ENCODE assay signal across 19 cellular contexts in the genomic region with DNA sequence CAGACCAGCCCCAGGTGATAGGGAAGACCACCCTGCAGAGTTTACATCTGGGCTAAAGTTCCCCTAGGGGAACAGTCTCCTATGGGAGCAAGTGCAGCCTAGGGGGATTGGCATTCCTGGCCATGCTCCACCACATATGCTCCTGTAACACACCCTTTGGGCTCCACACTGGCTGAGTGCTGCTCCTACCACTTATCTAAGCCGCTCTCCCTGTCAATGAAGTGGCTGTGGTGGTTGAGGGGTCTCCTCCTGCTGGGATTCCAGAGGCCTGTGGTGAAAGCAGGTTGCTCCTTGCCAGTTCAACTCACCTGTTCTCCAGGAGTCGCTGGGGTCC. TPM values are rescaled to one million over a fixed set of nuclear protein-coding genes. Genes with fewer than 3 reads are reported as not detected.
A peak's percentile ranks its signal among the peaks of the same experiment; 100 is the strongest.
DNase-seq lines count a peak whose midpoint lies in the region; ATAC-seq, FAIRE-seq and TF ChIP-seq lines count a peak whose summit lies in the region.
"Had no signal": no experiment of that assay in that cellular context is flagged by ENCODE, and none has a peak within 500 bp of the region (broad histone marks: within the 10 kb centered on the region; RNA-seq: fewer than 3 reads in every experiment).

No MANE protein-coding gene starts in this region.

- H3K4me2 ChIP-seq in PC-9 (0 out of 2 replicates have a peak overlapping the region, but pooled peaks have one; percentile 6), HepG2 (ENCODE audit: low read depth, low read length) (no peak overlapping the region)
- H3K4me2 ChIP-seq: BLaER1 treated with 17β-estradiol and CSF1 and Interleukin-3, amounts not matched to agents 10 nM and 100 nM had no signal

- H3K36me3 ChIP-seq in PC-9 (ENCODE audit: low read depth) (no peaks in the 10 kb centered on the region), HepG2 (replicated peaks in 1 of 2; ENCODE audit: control insufficient read depth in 1 of 2, insufficient read depth in 2 of 2, low read length in 2 of 2) (no peaks in the 10 kb centered on the region), adrenal gland (replicated peaks in 1 of 2) (no peaks in the 10 kb centered on the region)
- H3K36me3 ChIP-seq: BLaER1 treated with 17β-estradiol and CSF1 and Interleukin-3, amounts not matched to agents 10 nM and 100 nM; HAP-1 had no signal

- H3K9me3 ChIP-seq in PC-9 (ENCODE audit: insufficient read depth, low read depth) (peaks cover 7% of the 10 kb centered on the region; the same call in 1 of the 2 replicates), HepG2 (ENCODE audit: low read length) (no peaks in the 10 kb centered on the region), adrenal gland (replicated peaks in 1 of 3) (no peaks in the 10 kb centered on the region)
- H3K9me3 ChIP-seq: HAP-1 had no signal

- H3K9ac ChIP-seq in HepG2 (ENCODE audit: insufficient read depth, low read depth, low read length) = no peak overlapping the region
- H3K9ac ChIP-seq: BLaER1 treated with 17β-estradiol and CSF1 and Interleukin-3, amounts not matched to agents 10 nM and 100 nM had no signal

- peaks cover 8% of the 10 kb centered on the region; the same call in 1 of the 2 replicates for H3K4me1 ChIP-seq in PC-9 (replicated peaks; ENCODE audit: insufficient read depth)
- H3K4me1 ChIP-seq in HepG2 (ENCODE audit: insufficient read depth, low read length) = no peaks in the 10 kb centered on the region
- H3K4me1 ChIP-seq in adrenal gland (replicated peaks in 1 of 2) = no peaks in the 10 kb centered on the region
- H3K4me1 ChIP-seq: BLaER1 treated with 17β-estradiol and CSF1 and Interleukin-3, amounts not matched to agents 10 nM and 100 nM had no signal

- H4K20me1 ChIP-seq in PC-9 (ENCODE audit: insufficient read depth) = no peaks in the 10 kb centered on the region
- no peaks in the 10 kb centered on the region for H4K20me1 ChIP-seq in HepG2 (ENCODE audit: insufficient read depth, low read length)
- H4K20me1 ChIP-seq: BLaER1 treated with 17β-estradiol and CSF1 and Interleukin-3, amounts not matched to agents 10 nM and 100 nM had no signal

- DNase-seq in NCI-H345 (lab: John Stamatoyannopoulos, UW) (peak; percentile 2), NCI-H345 treated with DMSO at 0.1 percent for 48 hours (lab: John Stamatoyannopoulos, UW; ENCODE audit: unreplicated experiment) (no peak), PC-9 (no peak), HepG2 (ENCODE audit: low spot score) (no peak), adrenal gland (no peak), HUDEP-2 (lab: John Stamatoyannopoulos, UW; ENCODE audit: unreplicated experiment in 76 of 76) (no peak)
- no peak for DNase-seq in stimulated activated CD4-positive, alpha-beta T cell treated with anti-CD3 and anti-CD28 coated beads, Interleukin-15, amount 100 ng/mL, for 24 hours
- DNase-seq: ACHN; CD4-positive, alpha-beta T cell; DMS 273 treated with DMSO at 0.1 percent for 48 hours; DMS79 treated with DMSO at 0.1 percent for 48 hours; EL; GOT3 had no signal

- no peaks in the 10 kb centered on the region for H3K9me2 ChIP-seq in PC-9 (ENCODE audit: insufficient read depth)

- TF ChIP-seq POLR2A in HepG2 (IDR thresholded peaks at IDR 0.05; ENCODE audit: insufficient read depth in 1 of 2, low read depth in 2 of 2, low read length in 2 of 2) (no peak), adrenal gland (IDR thresholded peaks at IDR 0.05) (no peak)

- intact Hi-C loops in PC-9 (cut with micrococcal nuclease; ENCODE audit: unreplicated experiment) = no loop called here
- intact Hi-C loops in HepG2 (cut with micrococcal nuclease; ENCODE audit: unreplicated experiment) = no loop called here
- intact Hi-C loops in adrenal gland (cut with DNase I) = no loop called here

- no peak overlapping the region for H3K27ac ChIP-seq in PC-9
- no peak overlapping the region for H3K27ac ChIP-seq in HepG2 (ENCODE audit: extremely low read length, insufficient read depth, low read length)
- no peak overlapping the region for H3K27ac ChIP-seq in adrenal gland
- H3K27ac ChIP-seq: BLaER1 treated with 17β-estradiol and CSF1 and Interleukin-3, amounts not matched to agents 10 nM and 100 nM had no signal

- no peak for FAIRE-seq in HepG2 (lab: Jason Lieb, UNC)
- FAIRE-seq: G401.6, GM12891 had no signal

- H3K27me3 ChIP-seq in PC-9 (ENCODE audit: insufficient read depth, low read depth) (no peaks in the 10 kb centered on the region), HepG2 (ENCODE audit: control insufficient read depth in 1 of 2, insufficient read depth in 2 of 2, low read length in 2 of 2) (no peaks in the 10 kb centered on the region), adrenal gland (no peaks in the 10 kb centered on the region)
- H3K27me3 ChIP-seq: BLaER1 treated with 17β-estradiol and CSF1 and Interleukin-3, amounts not matched to agents 10 nM and 100 nM had no signal

- peaks cover 3% of the 10 kb centered on the region; the same call in 1 of the 2 replicates for H3F3A ChIP-seq in PC-9 (ENCODE audit: insufficient read depth, low read depth)

- no peak for TF ChIP-seq RAD21 in HepG2 (CRISPR knock-in tag; IDR thresholded peaks at IDR 0.05)

- ATAC-seq in HepG2 = peak; percentile 25; the same call in 1 of the 3 replicates

- H2AFZ ChIP-seq in PC-9 (0 out of 2 replicates have a peak overlapping the region, but pooled peaks have one; percentile 35), HepG2 (ENCODE audit: low read length) (no peak overlapping the region)

- in situ Hi-C loops in HepG2 (cut with HindIII; ENCODE audit: extremely low pct_ligation_motif_present, low pct_unique_long_range_greater_than_20kb) = no loop called here

- BruUV-seq in PC-9 (replicated peaks; lab: Mats Ljungman, UMichigan) = no TSS peak
- no TSS peak for BruUV-seq in HepG2 (replicated peaks; lab: Mats Ljungman, UMichigan)

- CTCF ChIA-PET in PC-9 (lab: Charles Lee) (no interaction called here), HepG2 (lab: Yijun Ruan, JAX; ENCODE audit: low intra/inter-chr PET ratio, low total read pairs) (no interaction called here)

- POLR2A ChIA-PET in PC-9 (lab: Charles Lee; ENCODE audit: unreplicated experiment) (no interaction called here), HepG2 (lab: Yijun Ruan, JAX) (no interaction called here)

- TF ChIP-seq CTCF in PC-9 (conservative IDR thresholded peaks at IDR 0.05) (no peak), HepG2 (CRISPR knock-in tag; IDR thresholded peaks at IDR 0.05) (no peak), adrenal gland (IDR thresholded peaks at IDR 0.05) (no peak)

- H3K4me3 ChIP-seq in PC-9 = no peak overlapping the region
- no peak overlapping the region for H3K4me3 ChIP-seq in HepG2 (replicated peaks in 1 of 3; ENCODE audit: insufficient read depth in 1 of 3, low read depth in 2 of 3, low read length in 3 of 3)
- no peak overlapping the region for H3K4me3 ChIP-seq in adrenal gland
- H3K4me3 ChIP-seq: BLaER1 treated with 17β-estradiol and CSF1 and Interleukin-3, amounts not matched to agents 10 nM and 100 nM; HAP-1 had no signal

- TF ChIP-seq EP300 in HepG2 (IDR thresholded peaks at IDR 0.05; ENCODE audit: low read depth in 2 of 2, low read length in 2 of 2) (no peak), HepG2 (CRISPR knock-in tag; IDR thresholded peaks at IDR 0.05; ENCODE audit: borderline replicate concordance) (no peak)

- H3K79me2 ChIP-seq in PC-9 (ENCODE audit: low read depth) = no peaks in the 10 kb centered on the region
- H3K79me2 ChIP-seq in HepG2 (ENCODE audit: insufficient read depth, low read length) = no peaks in the 10 kb centered on the region

- 0% methylated on average over 2 of the region's 2 CpGs for WGBS in HepG2 (ENCODE audit: low lambda C conversion rate)
- 80 to 100% (median 86%) methylated on average over 1 to 2 of the region's 2 CpGs for WGBS in adrenal gland, 4 donors

TF ChIP-seq in HepG2, 621 proteins besides CTCF, POLR2A, EP300 and RAD21 (continues in another document):
- no peak for TF ChIP-seq THAP11 (CRISPR knock-in tag; IDR thresholded peaks at IDR 0.05)
- no peak for TF ChIP-seq SRSF9 (IDR thresholded peaks at IDR 0.05; ENCODE audit: borderline replicate concordance, insufficient read depth, low read depth, low read length, poor library complexity, severe bottlenecking)
- no peak for TF ChIP-seq NCOR1 (IDR thresholded peaks at IDR 0.05; ENCODE audit: borderline replicate concordance, low read length)
- no peak for TF ChIP-seq ZNF225 (CRISPR knock-in tag; IDR thresholded peaks at IDR 0.05)
- no peak for TF ChIP-seq ZNF780A (CRISPR knock-in tag; IDR thresholded peaks at IDR 0.05)
- TF ChIP-seq DNMT1 (CRISPR knock-in tag; IDR thresholded peaks at IDR 0.05) = no peak
- no peak for TF ChIP-seq ZNF557 (CRISPR knock-in tag; IDR thresholded peaks at IDR 0.05)
- TF ChIP-seq ZNF598 (CRISPR knock-in tag; IDR thresholded peaks at IDR 0.05; ENCODE audit: borderline replicate concordance) = no peak
- TF ChIP-seq TOE1 (CRISPR knock-in tag; IDR thresholded peaks at IDR 0.05) = no peak

RNA-seq across cellular contexts. Expression of a gene that starts 51.1 kb away (rescaled TPM):
- total RNA-seq in PC-9 (2021) (0.08 and 0.15 TPM in 2 replicates), HepG2 (2016; rRNA removed; fragmentation: Illumina TruSeq; extraction: Trizol) (0.07 and 0.13 TPM in 2 replicates), adrenal gland (under 1 TPM in 5 of 8 donors, not detected in 3; 0.07 to 0.17 (median 0.11) TPM)
- total RNA-seq in HepG2 (2016; cell fraction: cytosol; rRNA removed; fragmentation: Illumina TruSeq; extraction: Trizol; ENCODE audit: low read depth) = 0.09 TPM in 1 of 2 replicates, not detected in the other
- 0.04 and 0.17 TPM in 2 replicates for total RNA-seq in HepG2 (2016; cell fraction: insoluble cytoplasmic fraction; rRNA removed; fragmentation: Illumina TruSeq; extraction: Trizol)
- 0.03 TPM in 1 of 2 replicates, not detected in the other for total RNA-seq in HepG2 (2016; cell fraction: membrane; rRNA removed; fragmentation: Illumina TruSeq; extraction: Trizol)
- total RNA-seq in HepG2 (2016; cell fraction: nucleus; rRNA removed; fragmentation: Illumina TruSeq; extraction: Trizol) = 0.09 and 0.19 TPM in 2 replicates
- polyA plus RNA-seq in HepG2 (2011; rRNA removed) (0.04 and 0.07 TPM in 2 replicates), adrenal gland (under 1 TPM; 0.02 to 0.16 (median 0.07) TPM)
- polyA plus RNA-seq in HepG2 (2011; cell fraction: cytosol; rRNA removed) = 0.01 TPM in 2 replicates
- polyA plus RNA-seq in HepG2 (2011; cell fraction: nucleus; rRNA removed) = 0.39 and 0.55 TPM in 2 replicates
- polyA plus RNA-seq in HepG2 (2012) = 0.11 and 0.27 TPM in 2 replicates
- not detected in 2 replicates for polyA plus RNA-seq in HepG2 (2016; cell fraction: cytosol; fragmentation: Illumina TruSeq; extraction: Trizol; ENCODE audit: low read depth)
- 0.05 and 0.23 TPM in 2 replicates for polyA plus RNA-seq in HepG2 (2016; cell fraction: insoluble cytoplasmic fraction; fragmentation: Illumina TruSeq; extraction: Trizol; ENCODE audit: low read depth)
- polyA plus RNA-seq in HepG2 (2016; cell fraction: membrane; fragmentation: Illumina TruSeq; extraction: Trizol; ENCODE audit: low read depth) = not detected in 2 replicates
- 0.40 and 0.52 TPM in 2 replicates for polyA plus RNA-seq in HepG2 (2016; cell fraction: nucleus; fragmentation: Illumina TruSeq; extraction: Trizol; ENCODE audit: insufficient read depth, low read depth)
- not detected in 2 replicates for polyA minus RNA-seq in HepG2 (2011; rRNA and poly(A)+ RNA removed; ENCODE audit: low replicate concordance)
- polyA minus RNA-seq in HepG2 (2011; cell fraction: cytosol; rRNA and poly(A)+ RNA removed) = not detected in 2 replicates
- 0.13 and 0.25 TPM in 2 replicates for polyA minus RNA-seq in HepG2 (2011; cell fraction: nucleus; rRNA and poly(A)+ RNA removed)
- total RNA-seq: Calu3, HT1080 had no signal
